In the genomic region with DNA sequence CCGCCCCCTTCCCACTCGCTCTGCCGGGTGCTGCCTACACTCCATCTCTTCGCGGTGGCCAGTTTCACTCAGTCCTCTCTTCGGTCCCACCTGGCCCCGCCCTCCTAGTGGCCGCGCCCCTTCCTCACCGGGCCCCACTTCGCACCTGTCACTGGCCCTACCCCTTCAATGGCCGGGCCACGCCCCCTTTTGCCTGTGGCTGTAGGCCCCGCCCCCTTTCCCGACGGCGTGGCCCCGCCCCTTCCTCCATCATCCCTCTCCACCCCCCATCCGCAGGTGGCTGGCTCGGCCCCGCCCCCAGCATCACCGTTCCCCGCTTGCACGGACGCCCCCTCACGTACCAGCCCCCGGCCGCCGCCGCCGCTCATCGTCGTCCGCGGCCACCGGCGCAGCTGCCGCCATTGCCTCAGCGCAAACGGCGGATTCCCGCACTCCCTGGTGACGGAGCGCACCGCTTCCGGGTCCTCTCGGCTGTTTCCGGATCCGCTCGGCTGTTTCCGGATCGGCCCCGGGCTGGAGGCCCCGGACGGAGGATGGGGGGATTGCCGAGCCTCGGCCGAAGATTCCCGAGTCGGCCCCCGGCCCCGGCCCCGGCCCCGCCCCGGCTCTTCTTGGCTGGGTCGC, we compare ENCODE assay signal across 8 cellular contexts. TPM values are rescaled to one million over a fixed set of nuclear protein-coding genes. Genes with fewer than 3 reads are reported as not detected.
DNase-seq lines count a peak whose midpoint lies in the region; ATAC-seq and TF ChIP-seq lines count a peak whose summit lies in the region.

A gene with protein sequence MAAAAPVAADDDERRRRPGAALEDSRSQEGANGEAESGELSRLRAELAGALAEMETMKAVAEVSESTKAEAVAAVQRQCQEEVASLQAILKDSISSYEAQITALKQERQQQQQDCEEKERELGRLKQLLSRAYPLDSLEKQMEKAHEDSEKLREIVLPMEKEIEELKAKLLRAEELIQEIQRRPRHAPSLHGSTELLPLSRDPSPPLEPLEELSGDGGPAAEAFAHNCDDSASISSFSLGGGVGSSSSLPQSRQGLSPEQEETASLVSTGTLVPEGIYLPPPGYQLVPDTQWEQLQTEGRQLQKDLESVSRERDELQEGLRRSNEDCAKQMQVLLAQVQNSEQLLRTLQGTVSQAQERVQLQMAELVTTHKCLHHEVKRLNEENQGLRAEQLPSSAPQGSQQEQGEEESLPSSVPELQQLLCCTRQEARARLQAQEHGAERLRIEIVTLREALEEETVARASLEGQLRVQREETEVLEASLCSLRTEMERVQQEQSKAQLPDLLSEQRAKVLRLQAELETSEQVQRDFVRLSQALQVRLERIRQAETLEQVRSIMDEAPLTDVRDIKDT (minus strand): TSS at position 477 of the 624 bp plus-strand sequence. CDS start 75 bp downstream, at position 402.

- H3K9me3 ChIP-seq in SU-DHL-6 (ENCODE audit: insufficient read depth, low read length) = no peaks in the 10 kb centered on the region
- no peaks in the 10 kb centered on the region for H3K9me3 ChIP-seq in thoracic aorta

- CTCF ChIA-PET in GM10248 (lab: Yijun Ruan, JAX) = interaction anchor here (0.6 to 1.5 kb wide), 3 partner anchors 8 to 79 kb away, joined by 3 to 10 read pairs (median 3); a partner anchor contains a TSS

- H3K9ac ChIP-seq in SU-DHL-6 (ENCODE audit: low read length) = peak within 1 kb of the TSS; percentile 97

- no peak for TF ChIP-seq CTCF in GM10248 (IDR thresholded peaks at IDR 0.05; ENCODE audit: control extremely low read depth, extremely low read depth, low read depth, missing control alignments)
- no peak for TF ChIP-seq CTCF in SU-DHL-6 (IDR thresholded peaks at IDR 0.05; ENCODE audit: insufficient read depth, low read length, poor library complexity, severe bottlenecking)
- no peak for TF ChIP-seq CTCF in osteocyte (IDR thresholded peaks at IDR 0.05)
- no peak for TF ChIP-seq CTCF in thoracic aorta (IDR thresholded peaks at IDR 0.05)

- H3K4me2 ChIP-seq in SU-DHL-6 (ENCODE audit: low read depth, low read length, poor library complexity, severe bottlenecking) = peak within 1 kb of the TSS; percentile 95

- peaks cover 7% of the 10 kb centered on the region; the same call in 1 of the 2 replicates for H3K79me2 ChIP-seq in SU-DHL-6 (ENCODE audit: insufficient read depth, low read length)

- intact Hi-C loops in head of caudate nucleus (cut with DNase I) = loop anchor here (2.0 kb wide), 1 partner anchor 26 kb away; a partner anchor contains a TSS

- H3K36me3 Mint-ChIP-seq in activated naive CD8-positive, alpha-beta T cell treated with anti-CD3 and anti-CD28 coated beads for 36 hours = peaks cover 6% of the 10 kb centered on the region
- no peaks in the 10 kb centered on the region for H3K36me3 Mint-ChIP-seq in osteocyte (ENCODE audit: unreplicated experiment)

- H3K27me3 Mint-ChIP-seq in activated naive CD8-positive, alpha-beta T cell treated with anti-CD3 and anti-CD28 coated beads for 36 hours = no peaks in the 10 kb centered on the region
- H3K27me3 Mint-ChIP-seq in osteocyte (ENCODE audit: unreplicated experiment) = no peaks in the 10 kb centered on the region

- H3K4me3 Mint-ChIP-seq in activated naive CD8-positive, alpha-beta T cell treated with anti-CD3 and anti-CD28 coated beads for 36 hours = peak within 1 kb of the TSS; percentile 96
- peak within 1 kb of the TSS; percentile 93 for H3K4me3 Mint-ChIP-seq in osteocyte (ENCODE audit: unreplicated experiment)

- peak; percentile 99 for DNase-seq in GM10248 (ENCODE audit: extremely low spot score)
- DNase-seq in NCI-H1105 (lab: John Stamatoyannopoulos, UW) = peak; percentile 94
- peak; percentile 98 for DNase-seq in activated naive CD8-positive, alpha-beta T cell treated with anti-CD3 and anti-CD28 coated beads for 36 hours
- peak; percentile 72 to 96 (median 91) for DNase-seq in head of caudate nucleus
- peak; percentile 99 for DNase-seq in osteocyte (ENCODE audit: extremely low spot score, unreplicated experiment)
- DNase-seq in thoracic aorta (ENCODE audit: low spot score) = peak; percentile 61

- H3K9me3 Mint-ChIP-seq in activated naive CD8-positive, alpha-beta T cell treated with anti-CD3 and anti-CD28 coated beads for 36 hours = peaks cover 3% of the 10 kb centered on the region
- H3K9me3 Mint-ChIP-seq in osteocyte (ENCODE audit: unreplicated experiment) = no peaks in the 10 kb centered on the region

- H3K4me1 ChIP-seq in thoracic aorta (ENCODE audit: control insufficient read depth in 1 of 2, low read depth in 2 of 2) = peaks cover 3 to 13% of the 10 kb centered on the region in 2 donors

- H3K27ac ChIP-seq in SU-DHL-6 (ENCODE audit: low read depth, low read length) = peak within 1 kb of the TSS; percentile 90
- H3K27ac ChIP-seq in thoracic aorta = peak within 1 kb of the TSS; percentile 91 to 99

- H3K4me3 ChIP-seq in SU-DHL-6 (ENCODE audit: insufficient read depth, low read length, poor library complexity, severe bottlenecking) = peak within 1 kb of the TSS; percentile 72
- peak within 1 kb of the TSS; percentile 81 for H3K4me3 ChIP-seq in thoracic aorta

- no peaks in the 10 kb centered on the region for H4K20me1 ChIP-seq in SU-DHL-6 (ENCODE audit: low read depth, low read length)

- H3K27ac Mint-ChIP-seq in activated naive CD8-positive, alpha-beta T cell treated with anti-CD3 and anti-CD28 coated beads for 36 hours = peak within 1 kb of the TSS; percentile 98
- peak within 1 kb of the TSS; percentile 96 for H3K27ac Mint-ChIP-seq in osteocyte (ENCODE audit: unreplicated experiment)

- peaks cover 18% of the 10 kb centered on the region for H3K4me1 Mint-ChIP-seq in activated naive CD8-positive, alpha-beta T cell treated with anti-CD3 and anti-CD28 coated beads for 36 hours
- H3K4me1 Mint-ChIP-seq in osteocyte (ENCODE audit: unreplicated experiment) = peaks cover 10% of the 10 kb centered on the region

- H3K9me2 ChIP-seq in SU-DHL-6 (replicated peaks; ENCODE audit: insufficient read depth, low read length) = no peaks in the 10 kb centered on the region

- ATAC-seq in HG02642 (IDR thresholded peaks at IDR 0.05; ENCODE audit: poor library complexity, unreplicated experiment) (peak; percentile 66), thoracic aorta (ENCODE audit: insufficient number of reproducible peaks, low FRiP score, low read depth) (peak; percentile 96)

- POLR2A ChIA-PET in GM10248 (lab: Yijun Ruan, JAX) = interaction anchor here (1.2 kb wide), 1 partner anchor 12 kb away, joined by 3 read pairs; no protein-coding TSS in a partner anchor

- H2AFZ ChIP-seq in SU-DHL-6 (ENCODE audit: low read depth, low read length, severe bottlenecking) = peak within 1 kb of the TSS; percentile 56

- H3K36me3 ChIP-seq in SU-DHL-6 (ENCODE audit: low read length) (no peaks in the 10 kb centered on the region), thoracic aorta (no peaks in the 10 kb centered on the region)

- peaks cover 30% of the 10 kb centered on the region for H3F3A ChIP-seq in SU-DHL-6 (ENCODE audit: insufficient read depth)

- H3K27me3 ChIP-seq in SU-DHL-6 (ENCODE audit: low read length) (no peaks in the 10 kb centered on the region), thoracic aorta (replicated peaks; ENCODE audit: insufficient read depth) (no peaks in the 10 kb centered on the region)

RNA-seq across cellular contexts. Expression of the gene that starts here (rescaled TPM):
- total RNA-seq in activated naive CD8-positive, alpha-beta T cell treated with anti-CD3 and anti-CD28 coated beads for 36 hours = 10 to 100 TPM; 11.4 to 12.5 TPM
- total RNA-seq in osteocyte (19.3 and 20.0 TPM in 2 replicates), thoracic aorta (10 to 100 TPM; 18.3 to 62.0 TPM)

Comparison
In these comparisons a context has a peak if more than half of its experiments do, and no peak if none do; other contexts are left out.
1. Peak in every context shown above with its lines: DNase-seq, ATAC-seq, H3K4me3 ChIP-seq and H3K27ac ChIP-seq.